1 cellular context compared by ENCODE assay signal in genomic region chr17:73986641-73987177, GRCh38.
TF ChIP-seq lines count a peak whose summit lies in the region.

No MANE protein-coding gene starts in this region.

TF ChIP-seq in HCT116, 20 proteins besides CTCF, POLR2A, EP300 and RAD21 (continued from another document):
- TF ChIP-seq REST (IDR thresholded peaks at IDR 0.05; ENCODE audit: low read depth), result no peak
- TF ChIP-seq TCF7L2 (IDR thresholded peaks at IDR 0.05; ENCODE audit: borderline replicate concordance, extremely low read depth, insufficient read depth, insufficient read length), result no peak
- TF ChIP-seq SRF (IDR thresholded peaks at IDR 0.05; ENCODE audit: low read depth), result no peak
TF ChIP-seq in HCT116: peak in this region for 0.
